2 cellular contexts compared by ENCODE assay signal in genomic region chr3:154191520-154191919, GRCh38.
TF ChIP-seq lines count a peak whose summit lies in the region.

No MANE protein-coding gene starts in this region.

TF ChIP-seq in HepG2, 621 proteins besides CTCF, POLR2A, EP300 and RAD21 (continued from another document):
- TF ChIP-seq EED (CRISPR knock-in tag; IDR thresholded peaks at IDR 0.05) (no peak), FOSL1 (CRISPR knock-in tag; IDR thresholded peaks at IDR 0.05; ENCODE audit: borderline replicate concordance) (no peak), ZNF563 (CRISPR knock-in tag; IDR thresholded peaks at IDR 0.05) (no peak), MAFK (conservative IDR thresholded peaks at IDR 0.05 in 1 of 2, IDR thresholded peaks at IDR 0.05 in 1 of 2; ENCODE audit: low read length in 2 of 2) (peak; percentile 53 to 59; a peak in 3 of 4 replicates), FUBP1 (CRISPR knock-in tag; IDR thresholded peaks at IDR 0.05; ENCODE audit: borderline replicate concordance) (no peak), MAZ (IDR thresholded peaks at IDR 0.05; ENCODE audit: borderline replicate concordance, low read depth, low read length) (no peak), MAZ (CRISPR knock-in tag; IDR thresholded peaks at IDR 0.05; ENCODE audit: low read depth) (no peak), ZSCAN9 (CRISPR knock-in tag; IDR thresholded peaks at IDR 0.05; ENCODE audit: borderline replicate concordance) (no peak), SCMH1 (CRISPR knock-in tag; IDR thresholded peaks at IDR 0.05; ENCODE audit: borderline replicate concordance) (no peak), ZNF570 (CRISPR knock-in tag; IDR thresholded peaks at IDR 0.05; ENCODE audit: borderline replicate concordance) (no peak), REXO4 (CRISPR knock-in tag; IDR thresholded peaks at IDR 0.05; ENCODE audit: borderline replicate concordance) (no peak)

TF ChIP-seq in H1, 55 proteins besides CTCF, POLR2A, EP300 and RAD21:
- TF ChIP-seq HDAC6 (IDR thresholded peaks at IDR 0.05; ENCODE audit: low read depth, low read length) (no peak), BCL11A (IDR thresholded peaks at IDR 0.05; ENCODE audit: low read depth in 2 of 2, low read length in 2 of 2) (no peak), SRF (IDR thresholded peaks at IDR 0.05; ENCODE audit: low read depth, low read length) (no peak), ASH2L (IDR thresholded peaks at IDR 0.05; ENCODE audit: low read length) (no peak), SP1 (IDR thresholded peaks at IDR 0.05; ENCODE audit: low read depth, low read length) (no peak), TCF12 (IDR thresholded peaks at IDR 0.05; ENCODE audit: low read depth, low read length) (no peak), E2F6 (IDR thresholded peaks at IDR 0.05) (no peak), TAF1 (IDR thresholded peaks at IDR 0.05; ENCODE audit: low read depth, low read length) (no peak), GABPA (IDR thresholded peaks at IDR 0.05; ENCODE audit: borderline replicate concordance, insufficient read depth, low read length) (no peak), SP4 (IDR thresholded peaks at IDR 0.05; ENCODE audit: low read length) (no peak), ZNF274 (IDR thresholded peaks at IDR 0.05; ENCODE audit: borderline replicate concordance, extremely low read depth, low read length) (no peak), CHD7 (IDR thresholded peaks at IDR 0.05; ENCODE audit: insufficient replicate concordance, low read length) (no peak), NANOG (IDR thresholded peaks at IDR 0.05; ENCODE audit: insufficient read depth, low read depth, low read length, poor library complexity, severe bottlenecking) (no peak), CEBPB (IDR thresholded peaks at IDR 0.05; ENCODE audit: low read depth, low read length) (no peak), EGR1 (IDR thresholded peaks at IDR 0.05; ENCODE audit: borderline replicate concordance, low read depth, low read length) (no peak), MAX (IDR thresholded peaks at IDR 0.05) (no peak)
